ENCODE assay signal across 21 cellular contexts in genomic region chr9:95459867-95460626, GRCh38. TPM values are rescaled to one million over a fixed set of nuclear protein-coding genes. Genes with fewer than 3 reads are reported as not detected.
DNase-seq lines count a peak whose midpoint lies in the region; ATAC-seq and TF ChIP-seq lines count a peak whose summit lies in the region.
"Had no signal": no experiment of that assay in that cellular context is flagged by ENCODE, and none has a peak within 500 bp of the region (broad histone marks: within the 10 kb centered on the region; RNA-seq: fewer than 3 reads in every experiment).

No MANE protein-coding gene starts in this region.

- peak overlapping the region in 3 of 5 experiments; percentile 2 to 55 (median 31) for H3K4me3 Mint-ChIP-seq in brain
- H3K4me3 Mint-ChIP-seq: activated CD4-positive, alpha-beta T cell treated with anti-CD3 and anti-CD28 coated beads, Interleukin-2, amount 10 ng/mL, durations not matched to agents 24 days and 14 days; CD4-positive, alpha-beta T cell had no signal

- DNase-seq in NCI-H1694 (lab: John Stamatoyannopoulos, UW) (peak; percentile 65), NCI-H1417 treated with DMSO at 0.1 percent for 48 hours (lab: John Stamatoyannopoulos, UW) (no peak), NCI-H2081 treated with DMSO at 0.1 percent for 48 hours (lab: John Stamatoyannopoulos, UW) (no peak)
- DNase-seq: activated CD4-positive, alpha-beta T cell treated with anti-CD3 and anti-CD28 coated beads, Interleukin-2, amount 10 ng/mL, durations not matched to agents 24 days and 14 days; activated naive CD4-positive, alpha-beta T cell treated with Interleukin-2 at 50 U/mL for 16 hours; aorta; CD4-positive, alpha-beta T cell; DMS79; foreskin keratinocyte; GM23248; NCI-H187 treated with DMSO at 0.1 percent for 48 hours; NCI-H526; right cardiac atrium; stimulated activated naive CD4-positive, alpha-beta T cell treated with Interleukin-2 at 50 U/mL for 16 hours; trophoblast cell had no signal

- H3K4me1 ChIP-seq in BLaER1: peaks cover 45% of the 10 kb centered on the region
- peaks cover 47% of the 10 kb centered on the region for H3K4me1 ChIP-seq in muscle layer of colon (ENCODE audit: insufficient read depth, low read length)

- H3K4me2 ChIP-seq in BLaER1: 0 out of 2 replicates have a peak overlapping the region, but pooled peaks have one; percentile 13

- no peak for TF ChIP-seq CTCF in brain (conservative IDR thresholded peaks at IDR 0.05)

- ATAC-seq in HG03432 (IDR thresholded peaks at IDR 0.05; ENCODE audit: unreplicated experiment) (no peak), GM21529 (IDR thresholded peaks at IDR 0.05; ENCODE audit: unreplicated experiment) (no peak)
- ATAC-seq: foreskin keratinocyte, left lobe of liver, right cardiac atrium had no signal

- H3K27me3 ChIP-seq in BLaER1 (no peaks in the 10 kb centered on the region), muscle layer of colon (ENCODE audit: control insufficient read depth in 1 of 2, insufficient read depth in 2 of 2, low read length in 2 of 2) (no peaks in the 10 kb centered on the region)
- H3K27me3 ChIP-seq: foreskin keratinocyte had no signal

- H3K9me3 ChIP-seq in BLaER1 (no peaks in the 10 kb centered on the region; the same call in 1 of the 2 replicates), muscle layer of colon (ENCODE audit: low read length) (no peaks in the 10 kb centered on the region)

- H3K27me3 Mint-ChIP-seq in brain: no peaks in the 10 kb centered on the region
- H3K27me3 Mint-ChIP-seq: CD4-positive, alpha-beta T cell had no signal

- peaks cover 0 to 13% (median 0%) of the 10 kb centered on the region in 5 experiments for H3K9me3 Mint-ChIP-seq in brain
- H3K9me3 Mint-ChIP-seq: activated CD4-positive, alpha-beta T cell treated with anti-CD3 and anti-CD28 coated beads, Interleukin-2, amount 10 ng/mL, durations not matched to agents 24 days and 14 days; CD4-positive, alpha-beta T cell had no signal

- H3K4me3 ChIP-seq in BLaER1 (no peak overlapping the region), muscle layer of colon (ENCODE audit: low read depth in 1 of 2, low read length in 2 of 2) (peak overlapping the region in 1 of 2 donors; percentile 20)
- H3K4me3 ChIP-seq: GM23248 had no signal

- peaks cover 73% of the 10 kb centered on the region for H3K36me3 Mint-ChIP-seq in brain

- H3K27ac Mint-ChIP-seq in brain: peak overlapping the region in 4 of 5 experiments; percentile 42 to 97 (median 68)
- H3K27ac Mint-ChIP-seq: activated CD4-positive, alpha-beta T cell treated with anti-CD3 and anti-CD28 coated beads, Interleukin-2, amount 10 ng/mL, durations not matched to agents 24 days and 14 days; CD4-positive, alpha-beta T cell had no signal

- H3K27ac ChIP-seq in BLaER1 (no peak overlapping the region), muscle layer of colon (ENCODE audit: low read depth, low read length) (peak overlapping the region; percentile 40)
- H3K27ac ChIP-seq: foreskin keratinocyte, GM23248 had no signal

- H3K9ac ChIP-seq in BLaER1: no peak overlapping the region
- no peak overlapping the region for H3K9ac ChIP-seq in muscle layer of colon (ENCODE audit: low read length)
- H3K9ac ChIP-seq: GM23248 had no signal

- H4K20me1 ChIP-seq in BLaER1: peaks cover 56% of the 10 kb centered on the region

- H3K36me3 ChIP-seq in BLaER1 (peaks cover 77% of the 10 kb centered on the region), muscle layer of colon (ENCODE audit: insufficient read depth, low read length) (peaks cover 10% of the 10 kb centered on the region)

- H3K4me1 Mint-ChIP-seq in brain: peaks cover 83% of the 10 kb centered on the region

RNA-seq across cellular contexts. Expression of gene PTCH1, which starts 56.7 kb away (rescaled TPM):
- 13.5 TPM for polyA plus RNA-seq in brain (ENCODE audit: insufficient read depth, low read depth, low replicate concordance)
